ENCODE assay signal across 1 cellular context in the genomic region with DNA sequence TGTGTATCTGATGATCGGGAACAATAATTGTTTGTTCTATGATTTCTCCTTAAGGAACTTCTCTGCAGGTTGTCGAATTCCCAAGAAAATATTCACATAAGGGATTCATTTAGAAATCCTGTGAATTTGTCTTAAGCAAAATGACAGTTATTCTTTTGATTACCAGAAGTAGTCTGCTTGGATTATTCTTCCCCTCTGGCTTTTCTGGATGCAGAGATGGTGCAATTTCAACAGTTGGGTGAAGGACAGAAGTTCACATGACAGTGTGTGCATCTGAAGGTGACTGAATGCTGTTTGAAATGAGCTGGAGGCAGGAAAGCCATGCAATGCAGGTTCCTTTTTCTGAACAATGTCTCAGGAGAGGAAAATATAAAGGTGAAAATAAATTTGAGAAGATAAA.
TF ChIP-seq lines count a peak whose summit lies in the region.

No MANE protein-coding gene starts in this region.

TF ChIP-seq in IMR-90, 13 proteins besides CTCF, POLR2A, EP300 and RAD21:
- TF ChIP-seq CEBPB (IDR thresholded peaks at IDR 0.05; ENCODE audit: low read depth, low read length) (no peak), BHLHE40 (IDR thresholded peaks at IDR 0.05; ENCODE audit: low read depth, low read length) (no peak), RCOR1 (IDR thresholded peaks at IDR 0.05; ENCODE audit: insufficient replicate concordance, low read length) (no peak), MAFK (IDR thresholded peaks at IDR 0.05; ENCODE audit: low read depth, low read length) (no peak), RFX5 (IDR thresholded peaks at IDR 0.05; ENCODE audit: low read depth, low read length) (no peak), NFE2L2 (IDR thresholded peaks at IDR 0.05; ENCODE audit: low read depth, low read length) (no peak), MAZ (IDR thresholded peaks at IDR 0.05; ENCODE audit: borderline replicate concordance, low read depth, low read length) (no peak), SMC3 (IDR thresholded peaks at IDR 0.05; ENCODE audit: low read depth, low read length) (no peak), MXI1 (IDR thresholded peaks at IDR 0.05; ENCODE audit: borderline replicate concordance, low read depth, low read length) (no peak), FOS (IDR thresholded peaks at IDR 0.05; ENCODE audit: low read depth, low read length) (no peak), CHD1 (IDR thresholded peaks at IDR 0.05; ENCODE audit: low read depth, low read length) (no peak)
- TF ChIP-seq, protein P1, sequence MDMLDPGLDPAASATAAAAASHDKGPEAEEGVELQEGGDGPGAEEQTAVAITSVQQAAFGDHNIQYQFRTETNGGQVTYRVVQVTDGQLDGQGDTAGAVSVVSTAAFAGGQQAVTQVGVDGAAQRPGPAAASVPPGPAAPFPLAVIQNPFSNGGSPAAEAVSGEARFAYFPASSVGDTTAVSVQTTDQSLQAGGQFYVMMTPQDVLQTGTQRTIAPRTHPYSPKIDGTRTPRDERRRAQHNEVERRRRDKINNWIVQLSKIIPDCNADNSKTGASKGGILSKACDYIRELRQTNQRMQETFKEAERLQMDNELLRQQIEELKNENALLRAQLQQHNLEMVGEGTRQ (IDR thresholded peaks at IDR 0.05; ENCODE audit: low read depth, low read length) = no peak
- TF ChIP-seq, protein P2, sequence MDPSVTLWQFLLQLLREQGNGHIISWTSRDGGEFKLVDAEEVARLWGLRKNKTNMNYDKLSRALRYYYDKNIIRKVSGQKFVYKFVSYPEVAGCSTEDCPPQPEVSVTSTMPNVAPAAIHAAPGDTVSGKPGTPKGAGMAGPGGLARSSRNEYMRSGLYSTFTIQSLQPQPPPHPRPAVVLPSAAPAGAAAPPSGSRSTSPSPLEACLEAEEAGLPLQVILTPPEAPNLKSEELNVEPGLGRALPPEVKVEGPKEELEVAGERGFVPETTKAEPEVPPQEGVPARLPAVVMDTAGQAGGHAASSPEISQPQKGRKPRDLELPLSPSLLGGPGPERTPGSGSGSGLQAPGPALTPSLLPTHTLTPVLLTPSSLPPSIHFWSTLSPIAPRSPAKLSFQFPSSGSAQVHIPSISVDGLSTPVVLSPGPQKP (IDR thresholded peaks at IDR 0.05; ENCODE audit: borderline replicate concordance, low read depth, low read length) = no peak
